In the genomic region with DNA sequence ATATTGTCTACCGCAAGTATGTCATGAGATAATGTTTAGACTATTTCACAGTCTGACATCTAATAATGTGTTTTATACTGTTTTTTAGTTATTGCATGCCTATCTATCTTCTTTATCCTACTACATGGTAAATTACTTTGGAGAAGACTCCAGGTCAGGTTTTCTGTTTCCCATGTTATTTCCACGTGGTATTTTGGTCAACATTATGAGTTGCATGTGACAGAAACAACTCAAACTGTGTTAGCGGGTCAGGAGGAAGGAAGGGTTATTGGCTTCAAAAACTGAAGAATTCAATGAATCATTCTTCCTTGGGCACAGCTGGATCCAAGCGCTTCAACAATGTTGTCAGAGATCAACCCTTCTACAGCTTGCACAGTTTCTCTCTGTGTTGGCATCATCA, we compare ENCODE assay signal across 30 cellular contexts.
DNase-seq lines count a peak whose midpoint lies in the region; ATAC-seq, FAIRE-seq and TF ChIP-seq lines count a peak whose summit lies in the region.
"Had no signal": no experiment of that assay in that cellular context is flagged by ENCODE, and none has a peak within 500 bp of the region (broad histone marks: within the 10 kb centered on the region; RNA-seq: fewer than 3 reads in every experiment).

No MANE protein-coding gene starts in this region.

- BruUV-seq in HepG2 (replicated peaks; lab: Mats Ljungman, UMichigan), result no TSS peak

- H3K9ac ChIP-seq in HepG2 (ENCODE audit: insufficient read depth, low read depth, low read length), result no peak overlapping the region
- H3K9ac ChIP-seq: BLaER1; BLaER1 treated with 17β-estradiol and CSF1 and Interleukin-3, amounts not matched to agents 10 nM and 100 nM had no signal

- H3K9me3 ChIP-seq in HepG2 (ENCODE audit: low read length) (peaks cover 6% of the 10 kb centered on the region; the same call in 1 of the 2 replicates), right lobe of liver (no peaks in the 10 kb centered on the region), ovary (no peaks in the 10 kb centered on the region)
- H3K9me3 ChIP-seq: A549, BE2C, Caco-2 had no signal

- WGBS in HepG2 (ENCODE audit: low lambda C conversion rate), result 51% methylated on average over 4 of the region's 4 CpGs
- 90% methylated on average over 4 of the region's 4 CpGs for WGBS in right lobe of liver (ENCODE audit: insufficient coverage, low coverage, low lambda C conversion rate, missing lambda C conversion rate)
- WGBS in ovary, 3 donors, result 91 to 95% (median 93%) methylated on average over 4 of the region's 4 CpGs

- no peaks in the 10 kb centered on the region for H3K79me2 ChIP-seq in HepG2 (ENCODE audit: insufficient read depth, low read length)

- CTCF ChIA-PET in HepG2 (lab: Yijun Ruan, JAX; ENCODE audit: low intra/inter-chr PET ratio, low total read pairs), result no interaction called here

- no peak overlapping the region for H2AFZ ChIP-seq in HepG2 (ENCODE audit: low read length)

- in situ Hi-C loops in HepG2 (cut with HindIII; ENCODE audit: extremely low pct_ligation_motif_present, low pct_unique_long_range_greater_than_20kb), result no loop called here

- TF ChIP-seq RAD21 in HepG2 (CRISPR knock-in tag; IDR thresholded peaks at IDR 0.05), result no peak

- H3K27ac ChIP-seq in HepG2 (ENCODE audit: extremely low read length, insufficient read depth, low read length), result no peak overlapping the region
- no peak overlapping the region for H3K27ac ChIP-seq in right lobe of liver
- H3K27ac ChIP-seq in ovary, result no peak overlapping the region
- H3K27ac ChIP-seq: 22Rv1; A549; BLaER1; BLaER1 treated with 17β-estradiol and CSF1 and Interleukin-3, amounts not matched to agents 10 nM and 100 nM; C4-2B had no signal

- H3K4me1 ChIP-seq in HepG2 (ENCODE audit: insufficient read depth, low read length), result no peaks in the 10 kb centered on the region
- H3K4me1 ChIP-seq in right lobe of liver, result no peaks in the 10 kb centered on the region
- H3K4me1 ChIP-seq in ovary (ENCODE audit: insufficient read depth), result no peaks in the 10 kb centered on the region
- H3K4me1 ChIP-seq: A549, BE2C, Caco-2 had no signal

- no peak overlapping the region for H3K4me3 ChIP-seq in HepG2 (replicated peaks in 1 of 3; ENCODE audit: insufficient read depth in 1 of 3, low read depth in 2 of 3, low read length in 3 of 3)
- H3K4me3 ChIP-seq in right lobe of liver, result no peak overlapping the region
- H3K4me3 ChIP-seq in ovary, result no peak overlapping the region
- H3K4me3 ChIP-seq: A549; BLaER1; BLaER1 treated with 17β-estradiol and CSF1 and Interleukin-3, amounts not matched to agents 10 nM and 100 nM had no signal

- TF ChIP-seq EP300 in HepG2 (IDR thresholded peaks at IDR 0.05; ENCODE audit: low read depth in 2 of 2, low read length in 2 of 2) (no peak), HepG2 (CRISPR knock-in tag; IDR thresholded peaks at IDR 0.05; ENCODE audit: borderline replicate concordance) (no peak), ovary (IDR thresholded peaks at IDR 0.05) (no peak)

- no peak for DNase-seq in HepG2 (ENCODE audit: low spot score)
- DNase-seq in right lobe of liver, result no peak
- no peak for DNase-seq in D721Med (ENCODE audit: insufficient read length, low spot score)
- DNase-seq in ovary, result no peak
- DNase-seq: 8988T; ACHN; AML-193; BE2C; C1 segment of cervical spinal cord; Caco-2; Calu3; CD4-positive, alpha-beta memory T cell; CD4-positive, alpha-beta T cell; CD4-positive, CD25-positive, alpha-beta regulatory T cell; CD8-positive, alpha-beta memory T cell; CD8-positive, alpha-beta T cell; COR-L47; DMS 273 treated with DMSO at 0.1 percent for 48 hours; DMS153; DMS53; DMS79; DMS79 treated with DMSO at 0.1 percent for 48 hours; DND-41; EL had no signal

- TF ChIP-seq CTCF in HepG2 (CRISPR knock-in tag; IDR thresholded peaks at IDR 0.05) (no peak), right lobe of liver (IDR thresholded peaks at IDR 0.05) (no peak), D721Med (IDR thresholded peaks at IDR 0.05; ENCODE audit: insufficient read depth, missing control alignments) (no peak), ovary (IDR thresholded peaks at IDR 0.05) (no peak)

- FAIRE-seq in HepG2 (lab: Jason Lieb, UNC), result no peak
- FAIRE-seq in D721Med (lab: Jason Lieb, UNC), result peak; percentile 6
- FAIRE-seq: A204.1, A549 had no signal

- no peaks in the 10 kb centered on the region for H4K20me1 ChIP-seq in HepG2 (ENCODE audit: insufficient read depth, low read length)
- H4K20me1 ChIP-seq: BLaER1; BLaER1 treated with 17β-estradiol and CSF1 and Interleukin-3, amounts not matched to agents 10 nM and 100 nM had no signal

- no peak overlapping the region for H3K4me2 ChIP-seq in HepG2 (ENCODE audit: low read depth, low read length)
- H3K4me2 ChIP-seq: A549; BLaER1; BLaER1 treated with 17β-estradiol and CSF1 and Interleukin-3, amounts not matched to agents 10 nM and 100 nM had no signal

- H3K27me3 ChIP-seq in HepG2 (ENCODE audit: control insufficient read depth in 1 of 2, insufficient read depth in 2 of 2, low read length in 2 of 2), result no peaks in the 10 kb centered on the region; a peak in 1 of 5 replicates
- no peaks in the 10 kb centered on the region for H3K27me3 ChIP-seq in right lobe of liver
- no peaks in the 10 kb centered on the region for H3K27me3 ChIP-seq in ovary
- H3K27me3 ChIP-seq: BE2C; BLaER1; BLaER1 treated with 17β-estradiol and CSF1 and Interleukin-3, amounts not matched to agents 10 nM and 100 nM had no signal

- POLR2A ChIA-PET in HepG2 (lab: Yijun Ruan, JAX), result no interaction called here

- ATAC-seq in HepG2, result no peak
- no peak for ATAC-seq in right lobe of liver
- ATAC-seq: A549; CD8-positive, alpha-beta T cell had no signal

- TF ChIP-seq POLR2A in HepG2 (IDR thresholded peaks at IDR 0.05; ENCODE audit: insufficient read depth in 1 of 2, low read depth in 2 of 2, low read length in 2 of 2) (no peak), right lobe of liver (IDR thresholded peaks at IDR 0.05) (no peak), ovary (IDR thresholded peaks at IDR 0.05) (no peak)

- intact Hi-C loops in HepG2 (cut with micrococcal nuclease; ENCODE audit: unreplicated experiment), result no loop called here
- intact Hi-C loops in right lobe of liver (cut with DNase I), result no loop called here
- intact Hi-C loops in ovary (cut with DNase I), result no loop called here

- H3K36me3 ChIP-seq in HepG2 (replicated peaks in 1 of 2; ENCODE audit: control insufficient read depth in 1 of 2, insufficient read depth in 2 of 2, low read length in 2 of 2) (no peaks in the 10 kb centered on the region), right lobe of liver (no peaks in the 10 kb centered on the region), ovary (no peaks in the 10 kb centered on the region)
- H3K36me3 ChIP-seq: BE2C; BLaER1; BLaER1 treated with 17β-estradiol and CSF1 and Interleukin-3, amounts not matched to agents 10 nM and 100 nM had no signal

TF ChIP-seq in HepG2, 621 proteins besides CTCF, POLR2A, EP300 and RAD21:
- TF ChIP-seq ZNF770 (CRISPR knock-in tag; IDR thresholded peaks at IDR 0.05) (no peak), ZBTB37 (CRISPR knock-in tag; IDR thresholded peaks at IDR 0.05) (no peak)
- TF ChIP-seq, protein P1, sequence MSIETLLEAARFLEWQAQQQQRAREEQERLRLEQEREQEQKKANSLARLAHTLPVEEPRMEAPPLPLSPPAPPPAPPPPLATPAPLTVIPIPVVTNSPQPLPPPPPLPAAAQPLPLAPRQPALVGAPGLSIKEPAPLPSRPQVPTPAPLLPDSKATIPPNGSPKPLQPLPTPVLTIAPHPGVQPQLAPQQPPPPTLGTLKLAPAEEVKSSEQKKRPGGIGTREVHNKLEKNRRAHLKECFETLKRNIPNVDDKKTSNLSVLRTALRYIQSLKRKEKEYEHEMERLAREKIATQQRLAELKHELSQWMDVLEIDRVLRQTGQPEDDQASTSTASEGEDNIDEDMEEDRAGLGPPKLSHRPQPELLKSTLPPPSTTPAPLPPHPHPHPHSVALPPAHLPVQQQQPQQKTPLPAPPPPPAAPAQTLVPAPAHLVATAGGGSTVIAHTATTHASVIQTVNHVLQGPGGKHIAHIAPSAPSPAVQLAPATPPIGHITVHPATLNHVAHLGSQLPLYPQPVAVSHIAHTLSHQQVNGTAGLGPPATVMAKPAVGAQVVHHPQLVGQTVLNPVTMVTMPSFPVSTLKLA (IDR thresholded peaks at IDR 0.05), result peak; percentile 93
